1 cellular context compared by ENCODE assay signal in genomic region chr3:58679974-58680656, GRCh38.
TF ChIP-seq lines count a peak whose summit lies in the region.

No MANE protein-coding gene starts in this region.

TF ChIP-seq in SK-N-SH, 30 proteins besides CTCF, POLR2A, EP300 and RAD21 (continued from another document):
- no peak for TF ChIP-seq TEAD4 (IDR thresholded peaks at IDR 0.05; ENCODE audit: borderline replicate concordance, insufficient read depth)
- no peak for TF ChIP-seq GABPA (IDR thresholded peaks at IDR 0.05; ENCODE audit: low read depth)
- TF ChIP-seq TCF12 (IDR thresholded peaks at IDR 0.05), result no peak
- no peak for TF ChIP-seq ELF1 (IDR thresholded peaks at IDR 0.05)
- no peak for TF ChIP-seq IRF3 (IDR thresholded peaks at IDR 0.05; ENCODE audit: low read depth, low read length)
- no peak for TF ChIP-seq TAF1 (IDR thresholded peaks at IDR 0.05; ENCODE audit: borderline replicate concordance, low read depth, low read length)
- TF ChIP-seq MAX (IDR thresholded peaks at IDR 0.05; ENCODE audit: low read depth), result no peak
- TF ChIP-seq RFX5 (IDR thresholded peaks at IDR 0.05; ENCODE audit: low read length), result no peak
- no peak for TF ChIP-seq FOXM1 (IDR thresholded peaks at IDR 0.05; ENCODE audit: low read depth)
- TF ChIP-seq MXI1 (IDR thresholded peaks at IDR 0.05; ENCODE audit: low read depth, low read length), result no peak
- TF ChIP-seq NRF1 (IDR thresholded peaks at IDR 0.05; ENCODE audit: low read depth, low read length), result no peak
- TF ChIP-seq GATA2 (CRISPR knock-in tag; IDR thresholded peaks at IDR 0.05), result no peak
